In genomic region chr14:34461334-34462131, GRCh38 we compare ENCODE assay signal across 7 cellular contexts. TPM values are rescaled to one million over a fixed set of nuclear protein-coding genes. Genes with fewer than 3 reads are reported as not detected.
A peak's percentile ranks its signal among the peaks of the same experiment; 100 is the strongest.
DNase-seq lines count a peak whose midpoint lies in the region; ATAC-seq and TF ChIP-seq lines count a peak whose summit lies in the region.

No MANE protein-coding gene starts in this region.

- POLR2A ChIA-PET in HEK293 (lab: Yijun Ruan, JAX) = interaction anchor here (0.6 to 1.4 kb wide), 4 partner anchors 10 to 249 kb away, joined by 3 to 6 read pairs (median 4); no protein-coding TSS in a partner anchor

- DNase-seq in GM13977 (ENCODE audit: low spot score) (peak; percentile 52), M059J (ENCODE audit: low read depth) (peak; percentile 75), left kidney (ENCODE audit: low read depth, low spot score) (peak; percentile 90)
- DNase-seq in stimulated activated CD4-positive, alpha-beta T cell treated with anti-CD3 and anti-CD28 coated beads, Interleukin-4, amount 100 ng/mL, for 48 hours (ENCODE audit: low read depth in 2 of 2) = peak; percentile 12 to 26

- TF ChIP-seq CTCF in GM13977 (IDR thresholded peaks at IDR 0.05; ENCODE audit: extremely low read depth, insufficient read depth, missing control alignments) (no peak), HEK293 (tag by site-specific recombination; IDR thresholded peaks at IDR 0.05) (no peak)

- H3K27ac ChIP-seq in HEK293 (ENCODE audit: extremely low read depth, low read depth, low read length) (peak overlapping the region; percentile 84), cingulate gyrus (ENCODE audit: low read depth, low read length) (peak overlapping the region; percentile 26)

- H3K9me3 ChIP-seq in HEK293 (ENCODE audit: control insufficient read depth, insufficient read depth, low read depth, low read length) = no peaks in the 10 kb centered on the region

- CTCF ChIA-PET in HEK293 (lab: Yijun Ruan, JAX) = interaction anchor here (1.6 kb wide), 1 partner anchor 133 kb away, joined by 6 read pairs; no protein-coding TSS in a partner anchor

- H3K36me3 ChIP-seq in HEK293 (ENCODE audit: control insufficient read depth in 2 of 2, insufficient read depth in 1 of 2, low read length in 2 of 2) = peaks cover under 1 to 4% of the 10 kb centered on the region in 2 experiments; a peak in 2 of 3 replicates

- ATAC-seq in SK-N-SH treated with all-trans-retinoic acid at 6 μM for 48 hours = peak; percentile 49

- peaks cover 9% of the 10 kb centered on the region for H3K4me1 ChIP-seq in HEK293 (ENCODE audit: control insufficient read depth, insufficient read depth, low read length)

- in situ Hi-C loops in GM13977 (cut with MboI; ENCODE audit: low pct_unique_long_range_greater_than_20kb, low sequenced_read_pairs, unreplicated experiment) = no loop called here

- peak overlapping the region; percentile 80 for H3K4me3 ChIP-seq in HEK293 (ENCODE audit: low read depth, low read length)

TF ChIP-seq in HEK293, 187 proteins besides CTCF, POLR2A, EP300 and RAD21 (continues in another document):
- TF ChIP-seq ZNF548 (tag by site-specific recombination; IDR thresholded peaks at IDR 0.05) (no peak), ZNF24 (tag by site-specific recombination; IDR thresholded peaks at IDR 0.05) (peak; percentile 24; the same call in 1 of the 2 replicates), MZF1 (tag by site-specific recombination; IDR thresholded peaks at IDR 0.05; ENCODE audit: borderline replicate concordance) (peak; percentile 60; the same call in 1 of the 2 replicates), ZNF514 (tag by site-specific recombination; IDR thresholded peaks at IDR 0.05) (no peak), ZBTB20 (tag by site-specific recombination; IDR thresholded peaks at IDR 0.05) (peak; percentile 35; the same call in 1 of the 2 replicates), ZBTB17 (tag by site-specific recombination; IDR thresholded peaks at IDR 0.05) (peak; percentile 46; the same call in 1 of the 2 replicates), PRDM2 (tag by site-specific recombination; IDR thresholded peaks at IDR 0.05; ENCODE audit: borderline replicate concordance) (no peak), KLF16 (tag by site-specific recombination; IDR thresholded peaks at IDR 0.05) (peak; percentile 48)

TF ChIP-seq in SK-N-SH treated with all-trans-retinoic acid at 6 μM for 48 hours, 23 proteins besides CTCF, POLR2A, EP300 and RAD21:
- TF ChIP-seq TCF4 (CRISPR knock-in tag; IDR thresholded peaks at IDR 0.05; ENCODE audit: borderline replicate concordance) (no peak), ZNF8 (CRISPR knock-in tag; IDR thresholded peaks at IDR 0.05) (no peak), TOX (CRISPR knock-in tag; IDR thresholded peaks at IDR 0.05; ENCODE audit: borderline replicate concordance) (no peak), RARB (CRISPR knock-in tag; IDR thresholded peaks at IDR 0.05) (no peak), PPARA (CRISPR knock-in tag; IDR thresholded peaks at IDR 0.05; ENCODE audit: borderline replicate concordance) (no peak), TSHZ2 (CRISPR knock-in tag; IDR thresholded peaks at IDR 0.05) (no peak), ARNTL (CRISPR knock-in tag; IDR thresholded peaks at IDR 0.05; ENCODE audit: borderline replicate concordance, low read depth) (no peak), ZNF70 (CRISPR knock-in tag; IDR thresholded peaks at IDR 0.05) (no peak), ZC3H10 (CRISPR knock-in tag; IDR thresholded peaks at IDR 0.05) (no peak), OSR1 (CRISPR knock-in tag; IDR thresholded peaks at IDR 0.05) (no peak), ZFP3 (CRISPR knock-in tag; IDR thresholded peaks at IDR 0.05) (no peak), CSRNP3 (CRISPR knock-in tag; IDR thresholded peaks at IDR 0.05) (no peak), ISL1 (CRISPR knock-in tag; IDR thresholded peaks at IDR 0.05) (no peak), ZFP30 (CRISPR knock-in tag; IDR thresholded peaks at IDR 0.05) (no peak), CSDC2 (CRISPR knock-in tag; IDR thresholded peaks at IDR 0.05) (no peak), BACH2 (CRISPR knock-in tag; IDR thresholded peaks at IDR 0.05; ENCODE audit: borderline replicate concordance) (no peak)

RNA-seq across cellular contexts. Expression of gene SPTSSA, which starts 0.5 kb away (rescaled TPM):
- 28.6 and 32.9 TPM in 2 replicates for total RNA-seq in M059J (2014; rRNA removed; shearing (Covaris generic))

Comparison
In these comparisons a context has a peak if more than half of its experiments do, and no peak if none do; other contexts are left out.
1. Peak in every context shown above with its lines: DNase-seq, ATAC-seq, H3K4me3 ChIP-seq and H3K27ac ChIP-seq.
2. DNase-seq: peak in every context shown above with its lines; median percentile 90 in left kidney; 75 in M059J; 52 in GM13977; 19 in stimulated activated CD4-positive, alpha-beta T cell treated with anti-CD3 and anti-CD28 coated beads, Interleukin-4, amount 100 ng/mL, for 48 hours.